2 cellular contexts compared by ENCODE assay signal in the genomic region with DNA sequence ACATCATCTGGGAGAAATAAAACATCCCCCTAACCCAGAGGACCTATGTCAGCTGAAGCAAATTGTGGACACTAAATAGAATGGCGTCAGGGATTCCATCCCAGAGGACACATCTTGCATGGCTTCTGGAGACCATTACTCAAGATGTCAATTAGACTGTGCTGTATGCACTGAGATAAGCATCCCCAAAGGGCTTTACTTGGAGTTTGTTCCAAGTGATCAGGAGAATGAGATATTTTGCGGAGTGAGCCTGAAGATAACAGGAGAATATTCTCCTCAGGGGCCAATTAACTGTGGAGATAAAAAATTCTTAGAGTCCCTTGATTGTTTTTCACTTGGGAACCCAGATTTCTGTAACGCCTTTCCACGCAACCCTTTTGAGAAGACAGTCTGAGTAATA.
TF ChIP-seq lines count a peak whose summit lies in the region.

No MANE protein-coding gene starts in this region.

TF ChIP-seq in K562, 482 proteins besides CTCF, POLR2A, EP300 and RAD21 (continues in another document):
- TF ChIP-seq, protein P1, sequence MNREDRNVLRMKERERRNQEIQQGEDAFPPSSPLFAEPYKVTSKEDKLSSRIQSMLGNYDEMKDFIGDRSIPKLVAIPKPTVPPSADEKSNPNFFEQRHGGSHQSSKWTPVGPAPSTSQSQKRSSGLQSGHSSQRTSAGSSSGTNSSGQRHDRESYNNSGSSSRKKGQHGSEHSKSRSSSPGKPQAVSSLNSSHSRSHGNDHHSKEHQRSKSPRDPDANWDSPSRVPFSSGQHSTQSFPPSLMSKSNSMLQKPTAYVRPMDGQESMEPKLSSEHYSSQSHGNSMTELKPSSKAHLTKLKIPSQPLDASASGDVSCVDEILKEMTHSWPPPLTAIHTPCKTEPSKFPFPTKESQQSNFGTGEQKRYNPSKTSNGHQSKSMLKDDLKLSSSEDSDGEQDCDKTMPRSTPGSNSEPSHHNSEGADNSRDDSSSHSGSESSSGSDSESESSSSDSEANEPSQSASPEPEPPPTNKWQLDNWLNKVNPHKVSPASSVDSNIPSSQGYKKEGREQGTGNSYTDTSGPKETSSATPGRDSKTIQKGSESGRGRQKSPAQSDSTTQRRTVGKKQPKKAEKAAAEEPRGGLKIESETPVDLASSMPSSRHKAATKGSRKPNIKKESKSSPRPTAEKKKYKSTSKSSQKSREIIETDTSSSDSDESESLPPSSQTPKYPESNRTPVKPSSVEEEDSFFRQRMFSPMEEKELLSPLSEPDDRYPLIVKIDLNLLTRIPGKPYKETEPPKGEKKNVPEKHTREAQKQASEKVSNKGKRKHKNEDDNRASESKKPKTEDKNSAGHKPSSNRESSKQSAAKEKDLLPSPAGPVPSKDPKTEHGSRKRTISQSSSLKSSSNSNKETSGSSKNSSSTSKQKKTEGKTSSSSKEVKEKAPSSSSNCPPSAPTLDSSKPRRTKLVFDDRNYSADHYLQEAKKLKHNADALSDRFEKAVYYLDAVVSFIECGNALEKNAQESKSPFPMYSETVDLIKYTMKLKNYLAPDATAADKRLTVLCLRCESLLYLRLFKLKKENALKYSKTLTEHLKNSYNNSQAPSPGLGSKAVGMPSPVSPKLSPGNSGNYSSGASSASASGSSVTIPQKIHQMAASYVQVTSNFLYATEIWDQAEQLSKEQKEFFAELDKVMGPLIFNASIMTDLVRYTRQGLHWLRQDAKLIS (CRISPR knock-in tag; IDR thresholded peaks at IDR 0.05) = no peak
- TF ChIP-seq HDAC2 (IDR thresholded peaks at IDR 0.05) (peak; percentile 87), ZNF584 (CRISPR knock-in tag; IDR thresholded peaks at IDR 0.05; ENCODE audit: low read depth) (no peak), ARID1B (IDR thresholded peaks at IDR 0.05) (peak; percentile 89), ZNF165 (CRISPR knock-in tag; IDR thresholded peaks at IDR 0.05; ENCODE audit: borderline replicate concordance) (no peak), RBM22 (IDR thresholded peaks at IDR 0.05; ENCODE audit: low read depth, low read length, poor library complexity, severe bottlenecking) (no peak), ESRRA (IDR thresholded peaks at IDR 0.05; ENCODE audit: borderline replicate concordance, low read depth) (no peak), ZZZ3 (IDR thresholded peaks at IDR 0.05) (no peak), MCM3 (IDR thresholded peaks at IDR 0.05) (no peak), TEAD4 (IDR thresholded peaks at IDR 0.05; ENCODE audit: low read length) (peak; percentile 86), TEAD4 (CRISPR knock-in tag; IDR thresholded peaks at IDR 0.05; ENCODE audit: borderline replicate concordance) (no peak), HNRNPUL1 (IDR thresholded peaks at IDR 0.05; ENCODE audit: low read length) (no peak), TRIM24 (IDR thresholded peaks at IDR 0.05) (peak in 1 of 2 experiments; percentile 55; a peak in 1 of 4 replicates), KHSRP (IDR thresholded peaks at IDR 0.05) (no peak), STAG1 (CRISPR knock-in tag; IDR thresholded peaks at IDR 0.05; ENCODE audit: borderline replicate concordance) (no peak), RFX5 (IDR thresholded peaks at IDR 0.05; ENCODE audit: low read depth, low read length) (no peak), SMC3 (conservative IDR thresholded peaks at IDR 0.05; ENCODE audit: insufficient read depth, low read depth, low read length) (no peak), PHTF2 (CRISPR knock-in tag; IDR thresholded peaks at IDR 0.05) (no peak), BMI1 (IDR thresholded peaks at IDR 0.05; ENCODE audit: low read length) (no peak)
- TF ChIP-seq, protein P2, sequence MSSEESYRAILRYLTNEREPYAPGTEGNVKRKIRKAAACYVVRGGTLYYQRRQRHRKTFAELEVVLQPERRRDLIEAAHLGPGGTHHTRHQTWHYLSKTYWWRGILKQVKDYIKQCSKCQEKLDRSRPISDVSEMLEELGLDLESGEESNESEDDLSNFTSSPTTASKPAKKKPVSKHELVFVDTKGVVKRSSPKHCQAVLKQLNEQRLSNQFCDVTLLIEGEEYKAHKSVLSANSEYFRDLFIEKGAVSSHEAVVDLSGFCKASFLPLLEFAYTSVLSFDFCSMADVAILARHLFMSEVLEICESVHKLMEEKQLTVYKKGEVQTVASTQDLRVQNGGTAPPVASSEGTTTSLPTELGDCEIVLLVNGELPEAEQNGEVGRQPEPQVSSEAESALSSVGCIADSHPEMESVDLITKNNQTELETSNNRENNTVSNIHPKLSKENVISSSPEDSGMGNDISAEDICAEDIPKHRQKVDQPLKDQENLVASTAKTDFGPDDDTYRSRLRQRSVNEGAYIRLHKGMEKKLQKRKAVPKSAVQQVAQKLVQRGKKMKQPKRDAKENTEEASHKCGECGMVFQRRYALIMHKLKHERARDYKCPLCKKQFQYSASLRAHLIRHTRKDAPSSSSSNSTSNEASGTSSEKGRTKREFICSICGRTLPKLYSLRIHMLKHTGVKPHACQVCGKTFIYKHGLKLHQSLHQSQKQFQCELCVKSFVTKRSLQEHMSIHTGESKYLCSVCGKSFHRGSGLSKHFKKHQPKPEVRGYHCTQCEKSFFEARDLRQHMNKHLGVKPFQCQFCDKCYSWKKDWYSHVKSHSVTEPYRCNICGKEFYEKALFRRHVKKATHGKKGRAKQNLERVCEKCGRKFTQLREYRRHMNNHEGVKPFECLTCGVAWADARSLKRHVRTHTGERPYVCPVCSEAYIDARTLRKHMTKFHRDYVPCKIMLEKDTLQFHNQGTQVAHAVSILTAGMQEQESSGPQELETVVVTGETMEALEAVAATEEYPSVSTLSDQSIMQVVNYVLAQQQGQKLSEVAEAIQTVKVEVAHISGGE (CRISPR knock-in tag; IDR thresholded peaks at IDR 0.05) = no peak
- TF ChIP-seq, protein P3, sequence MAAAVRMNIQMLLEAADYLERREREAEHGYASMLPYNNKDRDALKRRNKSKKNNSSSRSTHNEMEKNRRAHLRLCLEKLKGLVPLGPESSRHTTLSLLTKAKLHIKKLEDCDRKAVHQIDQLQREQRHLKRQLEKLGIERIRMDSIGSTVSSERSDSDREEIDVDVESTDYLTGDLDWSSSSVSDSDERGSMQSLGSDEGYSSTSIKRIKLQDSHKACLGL (CRISPR knock-in tag; IDR thresholded peaks at IDR 0.05; ENCODE audit: borderline replicate concordance, poor library complexity, severe bottlenecking) = no peak
- TF ChIP-seq, protein P4, sequence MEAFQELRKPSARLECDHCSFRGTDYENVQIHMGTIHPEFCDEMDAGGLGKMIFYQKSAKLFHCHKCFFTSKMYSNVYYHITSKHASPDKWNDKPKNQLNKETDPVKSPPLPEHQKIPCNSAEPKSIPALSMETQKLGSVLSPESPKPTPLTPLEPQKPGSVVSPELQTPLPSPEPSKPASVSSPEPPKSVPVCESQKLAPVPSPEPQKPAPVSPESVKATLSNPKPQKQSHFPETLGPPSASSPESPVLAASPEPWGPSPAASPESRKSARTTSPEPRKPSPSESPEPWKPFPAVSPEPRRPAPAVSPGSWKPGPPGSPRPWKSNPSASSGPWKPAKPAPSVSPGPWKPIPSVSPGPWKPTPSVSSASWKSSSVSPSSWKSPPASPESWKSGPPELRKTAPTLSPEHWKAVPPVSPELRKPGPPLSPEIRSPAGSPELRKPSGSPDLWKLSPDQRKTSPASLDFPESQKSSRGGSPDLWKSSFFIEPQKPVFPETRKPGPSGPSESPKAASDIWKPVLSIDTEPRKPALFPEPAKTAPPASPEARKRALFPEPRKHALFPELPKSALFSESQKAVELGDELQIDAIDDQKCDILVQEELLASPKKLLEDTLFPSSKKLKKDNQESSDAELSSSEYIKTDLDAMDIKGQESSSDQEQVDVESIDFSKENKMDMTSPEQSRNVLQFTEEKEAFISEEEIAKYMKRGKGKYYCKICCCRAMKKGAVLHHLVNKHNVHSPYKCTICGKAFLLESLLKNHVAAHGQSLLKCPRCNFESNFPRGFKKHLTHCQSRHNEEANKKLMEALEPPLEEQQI (IDR thresholded peaks at IDR 0.05) = no peak

TF ChIP-seq in SK-N-SH, 30 proteins besides CTCF, POLR2A, EP300 and RAD21:
- TF ChIP-seq YY1 (IDR thresholded peaks at IDR 0.05; ENCODE audit: low read depth) (no peak), TEAD4 (IDR thresholded peaks at IDR 0.05; ENCODE audit: borderline replicate concordance, insufficient read depth) (no peak), RCOR1 (IDR thresholded peaks at IDR 0.05; ENCODE audit: low read length) (no peak), TCF12 (IDR thresholded peaks at IDR 0.05) (no peak), NFIC (IDR thresholded peaks at IDR 0.05; ENCODE audit: borderline replicate concordance) (no peak), CHD2 (IDR thresholded peaks at IDR 0.05; ENCODE audit: low read length, partially characterized antibody) (no peak)
- TF ChIP-seq, protein P5, sequence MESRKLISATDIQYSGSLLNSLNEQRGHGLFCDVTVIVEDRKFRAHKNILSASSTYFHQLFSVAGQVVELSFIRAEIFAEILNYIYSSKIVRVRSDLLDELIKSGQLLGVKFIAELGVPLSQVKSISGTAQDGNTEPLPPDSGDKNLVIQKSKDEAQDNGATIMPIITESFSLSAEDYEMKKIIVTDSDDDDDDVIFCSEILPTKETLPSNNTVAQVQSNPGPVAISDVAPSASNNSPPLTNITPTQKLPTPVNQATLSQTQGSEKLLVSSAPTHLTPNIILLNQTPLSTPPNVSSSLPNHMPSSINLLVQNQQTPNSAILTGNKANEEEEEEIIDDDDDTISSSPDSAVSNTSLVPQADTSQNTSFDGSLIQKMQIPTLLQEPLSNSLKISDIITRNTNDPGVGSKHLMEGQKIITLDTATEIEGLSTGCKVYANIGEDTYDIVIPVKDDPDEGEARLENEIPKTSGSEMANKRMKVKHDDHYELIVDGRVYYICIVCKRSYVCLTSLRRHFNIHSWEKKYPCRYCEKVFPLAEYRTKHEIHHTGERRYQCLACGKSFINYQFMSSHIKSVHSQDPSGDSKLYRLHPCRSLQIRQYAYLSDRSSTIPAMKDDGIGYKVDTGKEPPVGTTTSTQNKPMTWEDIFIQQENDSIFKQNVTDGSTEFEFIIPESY (IDR thresholded peaks at IDR 0.05; ENCODE audit: borderline replicate concordance, low read depth) = no peak
- TF ChIP-seq, protein P6, sequence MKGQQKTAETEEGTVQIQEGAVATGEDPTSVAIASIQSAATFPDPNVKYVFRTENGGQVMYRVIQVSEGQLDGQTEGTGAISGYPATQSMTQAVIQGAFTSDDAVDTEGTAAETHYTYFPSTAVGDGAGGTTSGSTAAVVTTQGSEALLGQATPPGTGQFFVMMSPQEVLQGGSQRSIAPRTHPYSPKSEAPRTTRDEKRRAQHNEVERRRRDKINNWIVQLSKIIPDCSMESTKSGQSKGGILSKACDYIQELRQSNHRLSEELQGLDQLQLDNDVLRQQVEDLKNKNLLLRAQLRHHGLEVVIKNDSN (IDR thresholded peaks at IDR 0.05; ENCODE audit: borderline replicate concordance, low read depth) = no peak
